ENCODE assay signal across 33 cellular contexts in the genomic region with DNA sequence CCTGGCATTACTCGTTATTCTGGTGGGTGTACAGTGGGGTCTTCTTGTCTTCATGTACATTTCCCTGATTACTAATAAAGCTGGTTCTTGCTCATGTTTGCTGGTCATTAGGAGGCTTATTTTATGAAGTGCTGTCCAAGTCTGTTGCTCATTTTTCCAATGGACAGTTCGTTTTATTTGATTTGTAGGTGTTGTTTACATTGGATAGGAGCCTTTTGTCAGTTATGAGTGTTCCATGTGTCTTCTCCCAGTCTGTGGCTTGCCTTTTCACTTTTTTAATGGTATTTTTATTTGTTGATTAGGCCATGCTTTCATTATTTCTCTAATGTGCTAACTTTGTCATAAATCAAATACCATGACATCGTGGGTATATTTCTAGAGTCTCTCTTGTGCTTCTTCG.
"Had no signal": no experiment of that assay in that cellular context is flagged by ENCODE, and none has a peak within 500 bp of the region (broad histone marks: within the 10 kb centered on the region; RNA-seq: fewer than 3 reads in every experiment).

No MANE protein-coding gene starts in this region.

- H3K4me3 Mint-ChIP-seq: activated B cell treated with CpG ODN at 0.5 μM for 24 hours; activated CD8-positive, alpha-beta T cell treated with anti-CD3 and anti-CD28 coated beads for 36 hours; activated naive CD4-positive, alpha-beta T cell treated with anti-CD3 and anti-CD28 coated beads, Interleukin-2, amount 50 U/mL, for 24 hours; activated naive CD8-positive, alpha-beta T cell treated with anti-CD3 and anti-CD28 coated beads for 36 hours; activated naive CD8-positive, alpha-beta T cell treated with anti-CD3 and anti-CD28 coated beads, Interleukin-2, amount 50 U/mL, for 24 hours; activated T-helper 17 cell treated with anti-CD3 and anti-CD28 coated beads, Interleukin-2, amount 50 U/mL, for 72 hours; T-helper 17 cell; T-helper 2 cell treated with Interferon-gamma antibody and Interleukin-4, amounts not matched to agents 5 μg/mL and 100 μg/mL, for 36 hours had no signal

- H3K4me1 Mint-ChIP-seq: activated B cell treated with CpG ODN at 0.5 μM for 24 hours had no signal

- DNase-seq: activated B cell treated with CpG ODN at 0.5 μM for 24 hours; activated CD4-positive, alpha-beta T cell treated with anti-CD3 and anti-CD28 coated beads for 48 hours; activated CD4-positive, alpha-beta T cell treated with anti-CD3 and anti-CD28 coated beads, Interleukin-2, amount 50 U/mL, for 1 hour; activated CD4-positive, alpha-beta T cell treated with anti-CD3 and anti-CD28 coated beads, Interleukin-2, amount 50 U/mL, for 48 hours; activated CD8-positive, alpha-beta memory T cell treated with anti-CD3 and anti-CD28 coated beads for 24 hours; activated CD8-positive, alpha-beta memory T cell treated with anti-CD3 and anti-CD28 coated beads, Interleukin-2, amount 50 U/mL, for 4 hours; activated CD8-positive, alpha-beta T cell treated with anti-CD3 and anti-CD28 coated beads for 36 hours; activated effector memory CD4-positive, alpha-beta T cell treated with Interleukin-2 at 50 U/mL for 16 hours; activated gamma-delta T cell treated with Interleukin-2 at 50 U/mL for 16 hours; activated naive CD4-positive, alpha-beta T cell treated with Interleukin-2 at 50 U/mL for 16 hours; activated naive CD8-positive, alpha-beta T cell treated with anti-CD3 and anti-CD28 coated beads for 36 hours; activated naive CD8-positive, alpha-beta T cell treated with anti-CD3 and anti-CD28 coated beads, Interleukin-2, amount 50 U/mL, for 24 hours; activated T-cell treated with anti-CD3 and anti-CD28 coated beads, Interleukin-2, amount 50 U/mL, for 1 hour; adrenal gland; amygdala; aorta; body of pancreas; caudate nucleus; cerebellar nuclear complex; colonic mucosa; effector CD8-positive, alpha-beta T cell; esophagus squamous epithelium; foreskin fibroblast; head of caudate nucleus; T-helper 1 cell; T-helper 17 cell; T1000; WERI-Rb-1 had no signal

- H3K4me3 ChIP-seq: adrenal gland, body of pancreas, colonic mucosa, esophagus squamous epithelium had no signal

- FAIRE-seq: endothelial cell of umbilical vein had no signal

- H3K27me3 Mint-ChIP-seq: activated B cell treated with CpG ODN at 0.5 μM for 24 hours; activated CD8-positive, alpha-beta T cell treated with anti-CD3 and anti-CD28 coated beads for 36 hours; activated naive CD4-positive, alpha-beta T cell treated with anti-CD3 and anti-CD28 coated beads, Interleukin-2, amount 50 U/mL, for 24 hours; activated naive CD8-positive, alpha-beta T cell treated with anti-CD3 and anti-CD28 coated beads for 36 hours; activated naive CD8-positive, alpha-beta T cell treated with anti-CD3 and anti-CD28 coated beads, Interleukin-2, amount 50 U/mL, for 24 hours; activated T-helper 17 cell treated with anti-CD3 and anti-CD28 coated beads, Interleukin-2, amount 50 U/mL, for 72 hours; T-helper 17 cell had no signal

- H3K9me3 Mint-ChIP-seq: activated naive CD4-positive, alpha-beta T cell treated with anti-CD3 and anti-CD28 coated beads, Interleukin-2, amount 50 U/mL, for 24 hours; activated naive CD8-positive, alpha-beta T cell treated with anti-CD3 and anti-CD28 coated beads, Interleukin-2, amount 50 U/mL, for 24 hours; activated T-helper 17 cell treated with anti-CD3 and anti-CD28 coated beads, Interleukin-2, amount 50 U/mL, for 72 hours had no signal

- ATAC-seq: activated CD4-positive, CD25-positive, alpha-beta regulatory T cell treated with anti-CD3 and anti-CD28 coated beads, Interleukin-2, amount 50 U/mL, for 24 hours; activated CD8-positive, alpha-beta T cell treated with anti-CD3 and anti-CD28 coated beads for 36 hours; activated naive CD8-positive, alpha-beta T cell treated with anti-CD3 and anti-CD28 coated beads, Interleukin-2, amount 50 U/mL, for 24 hours; activated T-helper 17 cell treated with anti-CD3 and anti-CD28 coated beads, Interleukin-2, amount 50 U/mL, for 72 hours; body of pancreas; T-helper 17 cell had no signal

- H3K27ac Mint-ChIP-seq: activated B cell treated with CpG ODN at 0.5 μM for 24 hours; activated CD8-positive, alpha-beta T cell treated with anti-CD3 and anti-CD28 coated beads for 36 hours; activated naive CD4-positive, alpha-beta T cell treated with anti-CD3 and anti-CD28 coated beads, Interleukin-2, amount 50 U/mL, for 24 hours; activated naive CD8-positive, alpha-beta T cell treated with anti-CD3 and anti-CD28 coated beads for 36 hours; activated naive CD8-positive, alpha-beta T cell treated with anti-CD3 and anti-CD28 coated beads, Interleukin-2, amount 50 U/mL, for 24 hours; activated T-helper 17 cell treated with anti-CD3 and anti-CD28 coated beads, Interleukin-2, amount 50 U/mL, for 72 hours; T-helper 17 cell; T-helper 2 cell treated with Interferon-gamma antibody and Interleukin-4, amounts not matched to agents 5 μg/mL and 100 μg/mL, for 36 hours had no signal
